9 cellular contexts compared by ENCODE assay signal in genomic region chr22:30607300-30607930, GRCh38. TPM values are rescaled to one million over a fixed set of nuclear protein-coding genes. Genes with fewer than 3 reads are reported as not detected.
A peak's percentile ranks its signal among the peaks of the same experiment; 100 is the strongest.
DNase-seq lines count a peak whose midpoint lies in the region; ATAC-seq and TF ChIP-seq lines count a peak whose summit lies in the region.
"Had no signal": no experiment of that assay in that cellular context is flagged by ENCODE, and none has a peak within 500 bp of the region (broad histone marks: within the 10 kb centered on the region; RNA-seq: fewer than 3 reads in every experiment).

No MANE protein-coding gene starts in this region.

- peak overlapping the region; percentile 88 for H3K27ac ChIP-seq in left ventricle myocardium inferior (replicated peaks)
- H3K27ac ChIP-seq in mucosa of rectum (ENCODE audit: low read depth in 2 of 2, low read length in 2 of 2) = peak overlapping the region; percentile 82 to 84
- H3K27ac ChIP-seq in vagina = peak overlapping the region; percentile 81

- peak overlapping the region; percentile 66 to 92 for H3K9ac ChIP-seq in mucosa of rectum (ENCODE audit: low read depth in 1 of 2, low read length in 2 of 2)

- H3K4me3 ChIP-seq in left ventricle myocardium inferior (peak overlapping the region; percentile 79), cardiac fibroblast (replicated peaks in 1 of 2; ENCODE audit: low read depth in 2 of 2, low read length in 2 of 2) (peak overlapping the region; percentile 55 to 64), mucosa of rectum (ENCODE audit: low read length in 2 of 2) (peak overlapping the region; percentile 87 to 89), vagina (peak overlapping the region; percentile 58 to 67)

- TF ChIP-seq CTCF in left ventricle myocardium inferior (IDR thresholded peaks at IDR 0.05; ENCODE audit: borderline replicate concordance) (no peak), cardiac fibroblast (IDR thresholded peaks at IDR 0.05; ENCODE audit: low read depth, low read length) (no peak), vagina (IDR thresholded peaks at IDR 0.05) (no peak)

- no peak for DNase-seq in left ventricle myocardium inferior
- no peak for DNase-seq in Right ventricle myocardium inferior (ENCODE audit: missing footprints)
- DNase-seq in cardiac fibroblast (ENCODE audit: low read depth in 2 of 2) = no peak
- no peak for DNase-seq in vagina (ENCODE audit: extremely low spot score in 2 of 2)
- DNase-seq in DMS79 treated with DMSO at 0.1 percent for 48 hours (lab: John Stamatoyannopoulos, UW) = no peak

- ATAC-seq in Right ventricle myocardium inferior (no peak), GM19023 (IDR thresholded peaks at IDR 0.05; ENCODE audit: unreplicated experiment) (no peak), HG03025 (IDR thresholded peaks at IDR 0.05; ENCODE audit: low FRiP score, unreplicated experiment) (no peak)

- H3K27me3 ChIP-seq in left ventricle myocardium inferior (ENCODE audit: low read depth) = no peaks in the 10 kb centered on the region
- no peaks in the 10 kb centered on the region for H3K27me3 ChIP-seq in mucosa of rectum (ENCODE audit: control insufficient read depth in 2 of 2, insufficient read depth in 2 of 2, low read length in 2 of 2)
- H3K27me3 ChIP-seq in vagina = no peaks in the 10 kb centered on the region

- no peaks in the 10 kb centered on the region for H3K9me3 ChIP-seq in left ventricle myocardium inferior (replicated peaks)
- H3K9me3 ChIP-seq in mucosa of rectum (ENCODE audit: control insufficient read depth in 2 of 2, low read length in 2 of 2) = no peaks in the 10 kb centered on the region
- no peaks in the 10 kb centered on the region for H3K9me3 ChIP-seq in vagina

- TF ChIP-seq POLR2A in vagina (IDR thresholded peaks at IDR 0.05) = no peak

- peaks cover 16% of the 10 kb centered on the region for H3K36me3 ChIP-seq in left ventricle myocardium inferior
- H3K36me3 ChIP-seq in mucosa of rectum (ENCODE audit: control insufficient read depth in 2 of 2, insufficient read depth in 2 of 2, low read length in 2 of 2) = no peaks in the 10 kb centered on the region
- H3K36me3 ChIP-seq in vagina = no peaks in the 10 kb centered on the region

- intact Hi-C loops in left ventricle myocardium inferior (cut with micrococcal nuclease) = no loop called here
- intact Hi-C loops in Right ventricle myocardium inferior (cut with DNase I) = loop anchor here (2.0 kb wide), 1 partner anchor 27 kb away; the partner anchor contains the start of gene SLC35E4
- intact Hi-C loops in vagina (cut with DNase I) = no loop called here

- H3K4me1 ChIP-seq in left ventricle myocardium inferior (peaks cover 54% of the 10 kb centered on the region), mucosa of rectum (ENCODE audit: control insufficient read depth in 2 of 2, insufficient read depth in 2 of 2, low read length in 2 of 2) (peaks cover 43 to 48% of the 10 kb centered on the region in 2 donors), vagina (peaks cover 49% of the 10 kb centered on the region)

RNA-seq across cellular contexts. Expression of gene TCN2, which starts 0.4 kb away (rescaled TPM):
- total RNA-seq in left ventricle myocardium inferior (14.1 TPM), Right ventricle myocardium inferior (16.7 TPM), vagina (20.4 TPM)

RNA-seq across cellular contexts. Expression of gene PES1, which starts 15.7 kb away (rescaled TPM):
- total RNA-seq in left ventricle myocardium inferior (23.1 TPM), Right ventricle myocardium inferior (22.4 TPM), vagina (75.6 TPM)

RNA-seq across cellular contexts. Expression of gene SLC35E4, which starts 28.2 kb away (rescaled TPM):
- total RNA-seq in left ventricle myocardium inferior (3.8 TPM), Right ventricle myocardium inferior (5.0 TPM), vagina (6.4 TPM)

RNA-seq across cellular contexts. Expression of gene GAL3ST1, which starts 33.0 kb away (rescaled TPM):
- total RNA-seq in left ventricle myocardium inferior = 0.16 TPM
- 0.19 TPM for total RNA-seq in Right ventricle myocardium inferior
- total RNA-seq in vagina = not detected
- total RNA-seq: LHCN-M2 had no signal
